Comparison of ENCODE assay signal across 1 cellular context in the genomic region with DNA sequence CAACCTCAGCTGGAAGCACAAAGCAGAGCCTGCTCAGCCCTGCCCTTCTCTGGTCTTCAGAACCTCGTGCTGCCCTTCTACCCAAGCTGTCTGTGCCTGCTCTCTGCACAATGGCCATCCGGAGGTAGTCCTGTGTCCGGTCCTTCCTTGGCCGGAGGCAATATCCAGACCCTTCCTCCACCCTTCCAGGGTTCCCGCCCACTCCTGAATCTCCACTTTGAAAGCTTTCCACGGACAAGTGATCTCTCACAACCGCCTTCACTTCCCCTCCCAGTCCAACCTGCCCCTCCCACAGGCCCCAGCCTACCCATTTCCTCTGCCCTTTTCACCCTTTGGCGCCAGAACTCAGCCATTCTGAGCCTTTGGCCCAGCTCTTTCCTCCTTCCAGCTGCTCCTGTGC.
TF ChIP-seq lines count a peak whose summit lies in the region.

No MANE protein-coding gene starts in this region.

TF ChIP-seq in liver, 16 proteins besides CTCF, POLR2A, EP300 and RAD21 (continued from another document):
- TF ChIP-seq, protein P1, sequence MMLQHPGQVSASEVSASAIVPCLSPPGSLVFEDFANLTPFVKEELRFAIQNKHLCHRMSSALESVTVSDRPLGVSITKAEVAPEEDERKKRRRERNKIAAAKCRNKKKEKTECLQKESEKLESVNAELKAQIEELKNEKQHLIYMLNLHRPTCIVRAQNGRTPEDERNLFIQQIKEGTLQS (IDR thresholded peaks at IDR 0.05) = no peak
- TF ChIP-seq GABPA (IDR thresholded peaks at IDR 0.05 in 1 of 2, conservative IDR thresholded peaks at IDR 0.05 in 1 of 2) = no peak
